Comparison of ENCODE assay signal across 9 cellular contexts in the genomic region with DNA sequence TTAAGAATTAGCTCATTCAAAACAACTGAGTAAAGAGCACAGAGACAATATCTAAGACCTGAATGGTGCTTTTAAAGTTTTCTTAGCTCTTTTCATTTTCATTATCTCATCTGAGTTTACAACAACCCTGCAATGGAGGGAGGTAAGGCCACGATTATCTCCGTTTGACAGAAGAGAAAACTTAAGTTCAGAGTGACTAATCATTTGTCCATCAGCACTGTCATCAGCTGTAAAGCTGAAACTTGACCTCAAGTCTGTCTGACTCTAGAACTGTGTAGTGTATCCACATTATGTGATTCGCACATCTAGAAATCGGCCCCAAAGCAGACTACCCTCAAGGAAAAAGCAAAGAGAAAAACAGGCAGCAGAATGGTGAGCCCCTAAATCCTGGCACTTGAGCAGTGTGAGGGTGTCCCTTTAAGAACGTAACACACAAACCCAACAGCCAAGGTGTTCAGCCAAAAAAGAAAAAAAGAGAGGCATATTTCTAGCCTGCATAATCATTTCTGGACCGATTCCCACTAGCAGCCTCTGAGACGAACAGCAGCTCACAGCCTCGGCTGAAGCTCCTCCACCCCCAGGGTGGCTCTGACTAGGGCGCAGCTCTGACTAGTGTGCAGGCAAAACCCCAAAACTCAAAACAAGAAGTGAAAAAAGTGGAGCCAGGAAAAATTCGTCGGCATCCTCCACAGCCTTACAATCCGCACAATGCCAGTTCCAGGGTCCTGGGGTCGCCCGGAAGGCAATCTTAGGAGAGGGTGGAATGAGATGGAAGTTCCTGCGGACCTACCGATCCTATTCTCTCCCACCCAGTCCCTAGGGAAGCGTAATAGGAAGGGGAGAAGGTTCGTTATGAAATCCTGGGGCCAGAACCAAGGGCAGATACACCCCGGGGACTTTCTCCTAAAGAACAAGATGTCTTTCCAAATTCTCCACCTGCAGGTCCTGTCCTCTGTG. TPM values are rescaled to one million over a fixed set of nuclear protein-coding genes. Genes with fewer than 3 reads are reported as not detected.
DNase-seq lines count a peak whose midpoint lies in the region; ATAC-seq and TF ChIP-seq lines count a peak whose summit lies in the region.
"Had no signal": no experiment of that assay in that cellular context is flagged by ENCODE, and none has a peak within 500 bp of the region (broad histone marks: within the 10 kb centered on the region; RNA-seq: fewer than 3 reads in every experiment).

No MANE protein-coding gene starts in this region.

- POLR2A ChIA-PET in PC-3 (lab: Charles Lee; ENCODE audit: unreplicated experiment): no interaction called here

- no peaks in the 10 kb centered on the region for H4K20me1 ChIP-seq in PC-3 (ENCODE audit: low read length)

- no peaks in the 10 kb centered on the region for H3K79me2 ChIP-seq in PC-3 (ENCODE audit: low read length)

- H3K9me3 ChIP-seq in PC-3 (ENCODE audit: low read length): no peaks in the 10 kb centered on the region
- no peaks in the 10 kb centered on the region for H3K9me3 ChIP-seq in tibial artery
- H3K9me3 ChIP-seq: SK-N-SH had no signal

- H3K27ac ChIP-seq in PC-3 (ENCODE audit: low read length) (no peak overlapping the region), tibial artery (no peak overlapping the region)

- no peak for ATAC-seq in PC-3

- TF ChIP-seq CTCF in PC-3 (conservative IDR thresholded peaks at IDR 0.05; ENCODE audit: low read depth, low read length): no peak
- TF ChIP-seq CTCF in endothelial cell (IDR thresholded peaks at IDR 0.05; ENCODE audit: unreplicated experiment): no peak
- no peak for TF ChIP-seq CTCF in tibial artery (IDR thresholded peaks at IDR 0.05)

- CTCF ChIA-PET in PC-3 (lab: Charles Lee): no interaction called here

- peaks cover 16% of the 10 kb centered on the region for H3K27me3 Mint-ChIP-seq in endothelial cell (ENCODE audit: unreplicated experiment)

- no peak overlapping the region for H2AFZ ChIP-seq in PC-3 (ENCODE audit: low read length)

- intact Hi-C loops in PC-3 (cut with micrococcal nuclease) (no loop called here), tibial artery (cut with DNase I; ENCODE audit: low total_unique reads) (no loop called here)

- H3K4me1 Mint-ChIP-seq in endothelial cell (ENCODE audit: unreplicated experiment): peaks cover 13% of the 10 kb centered on the region

- no peaks in the 10 kb centered on the region for H3K9me3 Mint-ChIP-seq in endothelial cell (ENCODE audit: unreplicated experiment)

- no peak overlapping the region for H3K9ac ChIP-seq in PC-3 (ENCODE audit: low read length)
- H3K9ac ChIP-seq: SK-N-SH had no signal

- peaks cover 45% of the 10 kb centered on the region for H3K27me3 ChIP-seq in PC-3 (ENCODE audit: low read length)
- H3K27me3 ChIP-seq in tibial artery: peaks cover 0 to 16% of the 10 kb centered on the region in 2 donors

- no peaks in the 10 kb centered on the region for H3F3A ChIP-seq in PC-3 (ENCODE audit: low read length, unreplicated experiment)

- H3K4me1 ChIP-seq in PC-3 (ENCODE audit: insufficient read depth, low read length) (no peaks in the 10 kb centered on the region), tibial artery (peaks cover 0 to 31% (median 25%) of the 10 kb centered on the region in 4 donors)

- peak; percentile 22 for DNase-seq in PC-3
- no peak for DNase-seq in endothelial cell (ENCODE audit: low spot score)
- peak; percentile 48 for DNase-seq in middle frontal gyrus (ENCODE audit: extremely low spot score, low spot score)
- peak in 1 of 2 donors; percentile 30 for DNase-seq in tibial artery
- DNase-seq in DMS53 treated with DMSO at 0.1 percent for 48 hours (lab: John Stamatoyannopoulos, UW; ENCODE audit: unreplicated experiment): no peak
- no peak for DNase-seq in foreskin melanocyte
- DNase-seq in SIG-M5 treated with dmso at 0.1 percent for 504 hours (lab: John Stamatoyannopoulos, UW; ENCODE audit: unreplicated experiment): no peak

- H3K36me3 ChIP-seq in PC-3 (ENCODE audit: low read depth, low read length): no peaks in the 10 kb centered on the region
- H3K36me3 ChIP-seq in tibial artery: no peaks in the 10 kb centered on the region

- H3K4me3 ChIP-seq in PC-3 (ENCODE audit: low read length) (no peak overlapping the region), tibial artery (peak overlapping the region; percentile 52 to 69)

- BruUV-seq in PC-3 (replicated peaks; lab: Mats Ljungman, UMichigan): no TSS peak

- no peaks in the 10 kb centered on the region for H3K36me3 Mint-ChIP-seq in endothelial cell (ENCODE audit: low read depth, unreplicated experiment)

- H3K4me3 Mint-ChIP-seq in endothelial cell (ENCODE audit: unreplicated experiment): peak overlapping the region; percentile 89

- H3K9me2 ChIP-seq in PC-3 (replicated peaks; ENCODE audit: low read length): no peaks in the 10 kb centered on the region
- H3K9me2 ChIP-seq: SK-N-SH had no signal

- peak overlapping the region; percentile 16 for H3K27ac Mint-ChIP-seq in endothelial cell (ENCODE audit: unreplicated experiment)

- H3K4me2 ChIP-seq in PC-3 (ENCODE audit: low read length): no peak overlapping the region

RNA-seq across cellular contexts. Expression of a gene that starts 1.5 kb away (rescaled TPM):
- total RNA-seq in PC-3 (2014; rRNA removed) (0.40 TPM in 1 of 2 replicates, not detected in the other), endothelial cell (ENCODE audit: unreplicated experiment) (0.51 TPM)
- total RNA-seq: mononuclear cell had no signal

Comparison
In these comparisons a context has a peak if more than half of its experiments do, and no peak if none do; other contexts are left out.
1. DNase-seq: peak in PC-3 (single experiment) and middle frontal gyrus (single experiment); none in endothelial cell (single experiment), DMS53 treated with DMSO at 0.1 percent for 48 hours (single experiment), foreskin melanocyte (single experiment) and SIG-M5 treated with dmso at 0.1 percent for 504 hours (single experiment).